ENCODE assay signal across 8 cellular contexts in genomic region chr10:29635711-29636144, GRCh38. TPM values are rescaled to one million over a fixed set of nuclear protein-coding genes. Genes with fewer than 3 reads are reported as not detected.
A peak's percentile ranks its signal among the peaks of the same experiment; 100 is the strongest.
DNase-seq lines count a peak whose midpoint lies in the region; ATAC-seq, FAIRE-seq and TF ChIP-seq lines count a peak whose summit lies in the region.

No MANE protein-coding gene starts in this region.

- no peak for DNase-seq in body of pancreas
- DNase-seq in iPS-NIHi11 (ENCODE audit: low spot score): no peak
- no peak for DNase-seq in D721Med (ENCODE audit: insufficient read length, low spot score)
- no peak for DNase-seq in activated CD4-positive, CD25-positive, alpha-beta regulatory T cell treated with anti-CD3 and anti-CD28 coated beads, Interleukin-2, amount 50 U/mL, for 72 hours

- no peak for TF ChIP-seq RAD21 in liver (IDR thresholded peaks at IDR 0.05)

- WGBS in body of pancreas, 2 donors: 49 to 52% methylated on average over 4 of the region's 4 CpGs
- WGBS in liver: 79% methylated on average over 4 of the region's 4 CpGs
- 25% methylated on average over 4 of the region's 4 CpGs for WGBS in urinary bladder

- no peaks in the 10 kb centered on the region for H3K27me3 ChIP-seq in body of pancreas
- no peaks in the 10 kb centered on the region for H3K27me3 ChIP-seq in liver (ENCODE audit: control insufficient read depth in 4 of 4, insufficient read depth in 4 of 4, low read length in 3 of 4)

- H3K9ac ChIP-seq in liver (ENCODE audit: low read depth in 1 of 2, low read length in 2 of 2): no peak overlapping the region

- peak; percentile 57 for ATAC-seq in GM19023 (IDR thresholded peaks at IDR 0.05; ENCODE audit: unreplicated experiment)
- ATAC-seq in HG03354 (IDR thresholded peaks at IDR 0.05; ENCODE audit: poor library complexity, severe bottlenecking, unreplicated experiment): peak; percentile 91
- peak; percentile 51 for ATAC-seq in body of pancreas

- no peak overlapping the region for H3K4me3 ChIP-seq in body of pancreas
- H3K4me3 ChIP-seq in liver (ENCODE audit: low read depth in 1 of 3, low read length in 3 of 3): no peak overlapping the region
- H3K4me3 ChIP-seq in urinary bladder (ENCODE audit: low read depth, low read length): no peak overlapping the region

- FAIRE-seq in D721Med (lab: Jason Lieb, UNC): no peak

- H3K9me3 ChIP-seq in body of pancreas (no peaks in the 10 kb centered on the region), liver (ENCODE audit: control insufficient read depth in 4 of 4, low read length in 3 of 4) (no peaks in the 10 kb centered on the region)

- H3K4me1 ChIP-seq in body of pancreas: peaks cover 20% of the 10 kb centered on the region
- peaks cover 0 to 3% (median 0%) of the 10 kb centered on the region in 4 donors for H3K4me1 ChIP-seq in liver (ENCODE audit: control insufficient read depth in 4 of 4, insufficient read depth in 4 of 4, low read length in 3 of 4)
- no peaks in the 10 kb centered on the region for H3K4me1 ChIP-seq in urinary bladder (ENCODE audit: insufficient read depth)

- H3K27ac ChIP-seq in body of pancreas: peak overlapping the region in 3 of 4 donors; percentile 48 to 80 (median 55)
- H3K27ac ChIP-seq in liver (ENCODE audit: low read depth in 1 of 2, low read length in 2 of 2): peak overlapping the region; percentile 2 to 20
- peak overlapping the region; percentile 58 for H3K27ac ChIP-seq in urinary bladder (ENCODE audit: low read depth)

- H3K36me3 ChIP-seq in body of pancreas (replicated peaks in 1 of 2; ENCODE audit: insufficient read depth in 1 of 2, low read depth in 2 of 2) (no peaks in the 10 kb centered on the region), liver (ENCODE audit: control insufficient read depth in 4 of 4, insufficient read depth in 3 of 4, low read depth in 1 of 4, low read length in 3 of 4) (peaks cover 0 to 3% (median 0%) of the 10 kb centered on the region in 4 donors), urinary bladder (ENCODE audit: insufficient read depth) (no peaks in the 10 kb centered on the region)

- no peak for TF ChIP-seq POLR2A in body of pancreas (IDR thresholded peaks at IDR 0.05)

- intact Hi-C loops in body of pancreas (cut with DNase I): no loop called here

- TF ChIP-seq CTCF in body of pancreas (IDR thresholded peaks at IDR 0.05) (no peak), liver (IDR thresholded peaks at IDR 0.05; ENCODE audit: low read depth, low read length, missing input control) (no peak), D721Med (IDR thresholded peaks at IDR 0.05; ENCODE audit: insufficient read depth, missing control alignments) (no peak)

TF ChIP-seq in liver, 16 proteins besides CTCF, POLR2A, EP300 and RAD21:
- TF ChIP-seq TAF1 (conservative IDR thresholded peaks at IDR 0.05) (no peak), FOXA1 (IDR thresholded peaks at IDR 0.05) (no peak), JUND (IDR thresholded peaks at IDR 0.05) (no peak), FOXA2 (IDR thresholded peaks at IDR 0.05) (no peak), HNF4G (IDR thresholded peaks at IDR 0.05) (no peak), EGR1 (IDR thresholded peaks at IDR 0.05; ENCODE audit: low read depth in 2 of 2) (no peak), YY1 (IDR thresholded peaks at IDR 0.05) (no peak), GABPA (IDR thresholded peaks at IDR 0.05 in 1 of 2, conservative IDR thresholded peaks at IDR 0.05 in 1 of 2) (no peak), ZBTB33 (IDR thresholded peaks at IDR 0.05) (no peak), MAX (IDR thresholded peaks at IDR 0.05) (no peak), REST (IDR thresholded peaks at IDR 0.05) (no peak)

RNA-seq across cellular contexts. Expression of gene SVIL, which starts 1.0 kb away (rescaled TPM):
- total RNA-seq in body of pancreas (10 to 100 TPM; 25.4 to 41.2 TPM), liver (10 to 100 TPM in 1 of 2 donors, 1 to 10 TPM in 1; 7.8 to 26.0 TPM), urinary bladder (176 TPM)
- polyA plus RNA-seq in liver (10 to 100 TPM in 1 of 2 donors, 1 to 10 TPM in 1; 3.1 to 11.0 TPM), urinary bladder (552 TPM)
